Comparison of ENCODE assay signal across 17 cellular contexts in genomic region chr2:53755022-53755630, GRCh38. TPM values are rescaled to one million over a fixed set of nuclear protein-coding genes. Genes with fewer than 3 reads are reported as not detected.
DNase-seq lines count a peak whose midpoint lies in the region; ATAC-seq and TF ChIP-seq lines count a peak whose summit lies in the region.
"Had no signal": no experiment of that assay in that cellular context is flagged by ENCODE, and none has a peak within 500 bp of the region (broad histone marks: within the 10 kb centered on the region; RNA-seq: fewer than 3 reads in every experiment).

No MANE protein-coding gene starts in this region.

- CTCF ChIA-PET in RWPE1 (lab: Yijun Ruan, JAX), result interaction anchor here (0.6 kb wide), 1 partner anchor 446 kb away, joined by 3 read pairs; no protein-coding TSS in a partner anchor

- no peak overlapping the region for H3K4me3 ChIP-seq in fibroblast of the aortic adventitia (ENCODE audit: low read depth, low read length)
- H3K4me3 ChIP-seq: BLaER1, dorsolateral prefrontal cortex had no signal

- POLR2A ChIA-PET in RWPE1 (lab: Yijun Ruan, JAX; ENCODE audit: low non-redundant PET), result no interaction called here

- TF ChIP-seq CTCF in RWPE1 (conservative IDR thresholded peaks at IDR 0.05; ENCODE audit: low read depth), result no peak
- no peak for TF ChIP-seq CTCF in fibroblast of the aortic adventitia (IDR thresholded peaks at IDR 0.05; ENCODE audit: insufficient read depth, low read length)

- DNase-seq in RWPE1 (ENCODE audit: low spot score), result peak; percentile 25
- DNase-seq in fibroblast of the aortic adventitia (ENCODE audit: low read depth), result peak; percentile 44
- DNase-seq in renal cortical epithelial cell (ENCODE audit: low read depth), result peak; percentile 78
- no peak for DNase-seq in inferior parietal cortex (ENCODE audit: extremely low spot score)
- no peak for DNase-seq in foreskin melanocyte
- no peak for DNase-seq in retina
- DNase-seq: activated effector memory CD4-positive, alpha-beta T cell treated with Interleukin-2 at 50 U/mL for 16 hours; dorsolateral prefrontal cortex; HFFc6; midbrain; NCI-H1694 treated with DMSO at 0.1 percent for 48 hours; NCI-H524; stimulated activated CD4-positive, alpha-beta T cell treated with anti-CD3 and anti-CD28 coated beads, Interleukin-4, amount 100 ng/mL, for 4 hours had no signal

- H3K27ac ChIP-seq in RWPE1, result no peak overlapping the region
- H3K27ac ChIP-seq: BLaER1, neutrophil had no signal

- ATAC-seq in GM18511 (IDR thresholded peaks at IDR 0.05; ENCODE audit: unreplicated experiment), result peak; percentile 27
- no peak for ATAC-seq in HG03175 (IDR thresholded peaks at IDR 0.05; ENCODE audit: unreplicated experiment)

RNA-seq across cellular contexts. Expression of gene CHAC2, which starts 12.5 kb away (rescaled TPM):
- total RNA-seq in fibroblast of the aortic adventitia (ENCODE audit: low replicate concordance), result 0.57 and 9.7 TPM in 2 replicates
- total RNA-seq in renal cortical epithelial cell, result 4.8 and 10.8 TPM in 2 replicates

RNA-seq across cellular contexts. Expression of gene ASB3, which starts 31.6 kb away (rescaled TPM):
- total RNA-seq in fibroblast of the aortic adventitia (ENCODE audit: low replicate concordance) (15.5 and 27.9 TPM in 2 replicates), renal cortical epithelial cell (22.4 and 34.3 TPM in 2 replicates)

RNA-seq across cellular contexts. Expression of gene ERLEC1, which starts 31.7 kb away (rescaled TPM):
- total RNA-seq in fibroblast of the aortic adventitia (ENCODE audit: low replicate concordance) (64.5 and 72.1 TPM in 2 replicates), renal cortical epithelial cell (97.9 and 109 TPM in 2 replicates)

Comparison
In these comparisons a context has a peak if more than half of its experiments do, and no peak if none do; other contexts are left out.
1. DNase-seq: peak in RWPE1 (single experiment), fibroblast of the aortic adventitia (single experiment) and renal cortical epithelial cell (single experiment); none in inferior parietal cortex (single experiment), foreskin melanocyte (single experiment) and retina (single experiment).